ENCODE assay signal across 15 cellular contexts in genomic region chr3:15513121-15513520, GRCh38. TPM values are rescaled to one million over a fixed set of nuclear protein-coding genes. Genes with fewer than 3 reads are reported as not detected.
A peak's percentile ranks its signal among the peaks of the same experiment; 100 is the strongest.
DNase-seq lines count a peak whose midpoint lies in the region; ATAC-seq and TF ChIP-seq lines count a peak whose summit lies in the region.
"Had no signal": no experiment of that assay in that cellular context is flagged by ENCODE, and none has a peak within 500 bp of the region (broad histone marks: within the 10 kb centered on the region; RNA-seq: fewer than 3 reads in every experiment).

No MANE protein-coding gene starts in this region.

- peak overlapping the region in 5 of 8 donors; percentile 2 to 70 (median 42) for H3K27ac Mint-ChIP-seq in CD8-positive, alpha-beta memory T cell

- intact Hi-C loops in gastrocnemius medialis (cut with DNase I; ENCODE audit: low total_unique reads) (no loop called here), esophagus muscularis mucosa (cut with DNase I) (no loop called here), sciatic nerve (cut with DNase I) (no loop called here)

- in situ Hi-C loops in gastrocnemius medialis (cut with MboI; ENCODE audit: low sequenced_read_pairs in 4 of 4) (no loop called here), brain microvascular endothelial cell (cut with HindIII; ENCODE audit: low pct_ligation_motif_present, low sequenced_read_pairs) (no loop called here)

- no peak overlapping the region for H3K4me3 Mint-ChIP-seq in CD8-positive, alpha-beta memory T cell
- H3K4me3 Mint-ChIP-seq: CD4-positive, alpha-beta memory T cell had no signal

- no peaks in the 10 kb centered on the region for H3K9me3 Mint-ChIP-seq in CD8-positive, alpha-beta memory T cell
- H3K9me3 Mint-ChIP-seq: CD4-positive, alpha-beta memory T cell had no signal

- H3K9me3 ChIP-seq in CD8-positive, alpha-beta memory T cell (ENCODE audit: low read length): no peaks in the 10 kb centered on the region
- no peaks in the 10 kb centered on the region for H3K9me3 ChIP-seq in gastrocnemius medialis
- H3K9me3 ChIP-seq in esophagus muscularis mucosa: no peaks in the 10 kb centered on the region
- H3K9me3 ChIP-seq: Caco-2 had no signal

- peaks cover 13 to 20% (median 15%) of the 10 kb centered on the region in 3 donors for H3K4me1 Mint-ChIP-seq in CD8-positive, alpha-beta memory T cell

- no peaks in the 10 kb centered on the region for H3K27me3 ChIP-seq in CD8-positive, alpha-beta memory T cell (ENCODE audit: insufficient read depth, low read length, poor library complexity, severe bottlenecking)
- H3K27me3 ChIP-seq in gastrocnemius medialis: no peaks in the 10 kb centered on the region
- no peaks in the 10 kb centered on the region for H3K27me3 ChIP-seq in esophagus muscularis mucosa
- H3K27me3 ChIP-seq in brain microvascular endothelial cell (replicated peaks): no peaks in the 10 kb centered on the region

- CTCF ChIA-PET in CD8-positive, alpha-beta memory T cell (lab: Charles Lee): no interaction called here

- ATAC-seq in gastrocnemius medialis (no peak), sciatic nerve (no peak)

- 92% methylated on average over 7 of the region's 7 CpGs for WGBS in esophagus muscularis mucosa

- no peak for TF ChIP-seq CTCF in gastrocnemius medialis (IDR thresholded peaks at IDR 0.05 in 4 of 5, conservative IDR thresholded peaks at IDR 0.05 in 1 of 5)
- no peak for TF ChIP-seq CTCF in esophagus muscularis mucosa (IDR thresholded peaks at IDR 0.05)
- TF ChIP-seq CTCF in brain microvascular endothelial cell (IDR thresholded peaks at IDR 0.05; ENCODE audit: low read depth, low read length, missing control alignments): no peak

- H3K4me3 ChIP-seq in CD8-positive, alpha-beta memory T cell (ENCODE audit: low read length): no peak overlapping the region
- no peak overlapping the region for H3K4me3 ChIP-seq in gastrocnemius medialis
- no peak overlapping the region for H3K4me3 ChIP-seq in esophagus muscularis mucosa
- no peak overlapping the region for H3K4me3 ChIP-seq in brain microvascular endothelial cell (ENCODE audit: low read depth, low read length)
- H3K4me3 ChIP-seq: GM23248 had no signal

- H3K4me1 ChIP-seq in CD8-positive, alpha-beta memory T cell (ENCODE audit: insufficient read depth, low read length): no peaks in the 10 kb centered on the region
- H3K4me1 ChIP-seq in gastrocnemius medialis (peaks cover 20 to 36% of the 10 kb centered on the region in 2 donors), esophagus muscularis mucosa (peaks cover 14 to 23% (median 15%) of the 10 kb centered on the region in 4 donors)
- H3K4me1 ChIP-seq: Caco-2 had no signal

- no peak for TF ChIP-seq EP300 in esophagus muscularis mucosa (IDR thresholded peaks at IDR 0.05)

- H3K36me3 ChIP-seq in CD8-positive, alpha-beta memory T cell (ENCODE audit: insufficient read depth, low read length): no peaks in the 10 kb centered on the region
- no peaks in the 10 kb centered on the region for H3K36me3 ChIP-seq in gastrocnemius medialis
- H3K36me3 ChIP-seq in esophagus muscularis mucosa: no peaks in the 10 kb centered on the region
- H3K36me3 ChIP-seq in brain microvascular endothelial cell (replicated peaks): no peaks in the 10 kb centered on the region

- no peak for TF ChIP-seq POLR2A in gastrocnemius medialis (IDR thresholded peaks at IDR 0.05)
- no peak for TF ChIP-seq POLR2A in esophagus muscularis mucosa (IDR thresholded peaks at IDR 0.05; ENCODE audit: low read depth)

- H3K27ac ChIP-seq in CD8-positive, alpha-beta memory T cell (ENCODE audit: low read depth, low read length): no peak overlapping the region
- H3K27ac ChIP-seq in gastrocnemius medialis (peak overlapping the region; percentile 73 to 92 (median 76)), esophagus muscularis mucosa (replicated peaks in 1 of 4) (no peak overlapping the region), brain microvascular endothelial cell (no peak overlapping the region)
- H3K27ac ChIP-seq: GM23248 had no signal

- no peak for DNase-seq in CD8-positive, alpha-beta memory T cell
- DNase-seq in myocyte (ENCODE audit: low read depth): peak; percentile 53
- DNase-seq in gastrocnemius medialis: no peak
- DNase-seq in esophagus muscularis mucosa (ENCODE audit: extremely low spot score): no peak
- no peak for DNase-seq in brain microvascular endothelial cell
- DNase-seq in sciatic nerve (ENCODE audit: low spot score): no peak
- DNase-seq: C1 segment of cervical spinal cord; Caco-2; CD4-positive, alpha-beta memory T cell; DMS153; DND-41; GM23248; H7; HCEC 1CT had no signal

- POLR2A ChIA-PET in CD8-positive, alpha-beta memory T cell (lab: Charles Lee): no interaction called here

- H3K36me3 Mint-ChIP-seq in CD8-positive, alpha-beta memory T cell: peaks cover 0 to 2% (median 0%) of the 10 kb centered on the region in 3 donors

- peaks cover 0 to 2% of the 10 kb centered on the region in 2 donors for H3K27me3 Mint-ChIP-seq in CD8-positive, alpha-beta memory T cell
- H3K27me3 Mint-ChIP-seq: CD4-positive, alpha-beta memory T cell had no signal

RNA-seq across cellular contexts. Expression of gene COLQ, which starts 8.4 kb away (rescaled TPM):
- total RNA-seq in CD8-positive, alpha-beta memory T cell: 1 to 10 TPM; 1.1 to 1.6 TPM
- 17.3 TPM for polyA plus RNA-seq in CD8-positive, alpha-beta memory T cell
- total RNA-seq in myocyte (2.9 and 24.8 TPM in 2 replicates), gastrocnemius medialis (1 to 10 TPM; 2.8 to 4.7 (median 3.0) TPM), esophagus muscularis mucosa (1 to 10 TPM; 1.2 to 3.1 (median 1.8) TPM), sciatic nerve (6.3 TPM)
- 2.5 TPM for polyA plus RNA-seq in myocyte (2012)
- total RNA-seq: A172, Caco-2 had no signal

Comparison
In these comparisons a context has a peak if more than half of its experiments do, and no peak if none do; other contexts are left out.
1. H3K27ac ChIP-seq: peak in gastrocnemius medialis (4 of 4); none in CD8-positive, alpha-beta memory T cell (single experiment), esophagus muscularis mucosa (0 of 4) and brain microvascular endothelial cell (single experiment).